In genomic region chr19:33392341-33393285, GRCh38 we compare ENCODE assay signal across 1 cellular context.
A peak's percentile ranks its signal among the peaks of the same experiment; 100 is the strongest.
TF ChIP-seq lines count a peak whose summit lies in the region.

No MANE protein-coding gene starts in this region.

TF ChIP-seq in HepG2, 621 proteins besides CTCF, POLR2A, EP300 and RAD21 (continued from another document and continues in another):
- TF ChIP-seq ZNF414 (CRISPR knock-in tag; IDR thresholded peaks at IDR 0.05) (peak; percentile 99), NFKBIZ (CRISPR knock-in tag; IDR thresholded peaks at IDR 0.05) (peak; percentile 98), RBAK (CRISPR knock-in tag; IDR thresholded peaks at IDR 0.05) (peak; percentile 99), AGO1 (IDR thresholded peaks at IDR 0.05; ENCODE audit: low read depth, low read length, poor library complexity, severe bottlenecking) (peak; percentile 84), ZNF20 (CRISPR knock-in tag; IDR thresholded peaks at IDR 0.05) (peak; percentile 92), JDP2 (CRISPR knock-in tag; IDR thresholded peaks at IDR 0.05; ENCODE audit: borderline replicate concordance) (peak; percentile 95; the same call in 1 of the 2 replicates), PLSCR1 (CRISPR knock-in tag; IDR thresholded peaks at IDR 0.05; ENCODE audit: borderline replicate concordance) (peak; percentile 96), KDM6A (CRISPR knock-in tag; IDR thresholded peaks at IDR 0.05; ENCODE audit: low read depth) (peak; percentile 81; the same call in 1 of the 2 replicates), KMT2A (CRISPR knock-in tag; IDR thresholded peaks at IDR 0.05) (peak; percentile 70; the same call in 1 of the 2 replicates), NFIC (IDR thresholded peaks at IDR 0.05; ENCODE audit: low read length) (0 out of 2 replicates have a peak, but pooled peaks have one; percentile 64), ZNF556 (CRISPR knock-in tag; IDR thresholded peaks at IDR 0.05; ENCODE audit: borderline replicate concordance) (peak; percentile 94), ETV5 (CRISPR knock-in tag; IDR thresholded peaks at IDR 0.05; ENCODE audit: borderline replicate concordance) (no peak; the same call in 1 of the 2 replicates), ZNF609 (CRISPR knock-in tag; IDR thresholded peaks at IDR 0.05; ENCODE audit: borderline replicate concordance) (peak; percentile 95), ZNF496 (CRISPR knock-in tag; IDR thresholded peaks at IDR 0.05; ENCODE audit: insufficient replicate concordance) (no peak), ZNF570 (CRISPR knock-in tag; IDR thresholded peaks at IDR 0.05; ENCODE audit: borderline replicate concordance) (peak; percentile 98), ZNF672 (CRISPR knock-in tag; IDR thresholded peaks at IDR 0.05) (peak; percentile 76; the same call in 1 of the 2 replicates), DMAP1 (CRISPR knock-in tag; IDR thresholded peaks at IDR 0.05) (peak; percentile 98), GABPB1 (CRISPR knock-in tag; IDR thresholded peaks at IDR 0.05) (peak; percentile 89), ELF1 (CRISPR knock-in tag; IDR thresholded peaks at IDR 0.05) (peak; percentile 48), ZNF577 (CRISPR knock-in tag; IDR thresholded peaks at IDR 0.05; ENCODE audit: borderline replicate concordance, low read depth) (0 out of 2 replicates have a peak, but pooled peaks have one; percentile 94), ASH2L (IDR thresholded peaks at IDR 0.05; ENCODE audit: insufficient read length, low read depth, low read length) (peak; percentile 62), SMAD9 (CRISPR knock-in tag; IDR thresholded peaks at IDR 0.05) (peak; percentile 95), NR3C1 (CRISPR knock-in tag; IDR thresholded peaks at IDR 0.05) (0 out of 2 replicates have a peak, but pooled peaks have one; percentile 44), ARNT2 (CRISPR knock-in tag; IDR thresholded peaks at IDR 0.05; ENCODE audit: low read depth) (peak; percentile 100), ZNF317 (CRISPR knock-in tag; IDR thresholded peaks at IDR 0.05) (peak; percentile 94), SOX6 (IDR thresholded peaks at IDR 0.05) (no peak), SOX6 (CRISPR knock-in tag; IDR thresholded peaks at IDR 0.05) (peak; percentile 96), GATAD1 (CRISPR knock-in tag; IDR thresholded peaks at IDR 0.05) (peak; percentile 57; the same call in 1 of the 2 replicates), CHCHD3 (CRISPR knock-in tag; IDR thresholded peaks at IDR 0.05) (peak; percentile 98), HOXA9 (CRISPR knock-in tag; IDR thresholded peaks at IDR 0.05; ENCODE audit: borderline replicate concordance) (peak; percentile 98), FOXM1 (CRISPR knock-in tag; IDR thresholded peaks at IDR 0.05) (no peak; the same call in 1 of the 2 replicates), ADNP (CRISPR knock-in tag; IDR thresholded peaks at IDR 0.05) (peak; percentile 74), CBX1 (IDR thresholded peaks at IDR 0.05; ENCODE audit: low read depth) (peak; percentile 77), HES4 (CRISPR knock-in tag; IDR thresholded peaks at IDR 0.05; ENCODE audit: borderline replicate concordance) (peak; percentile 99), CREBL2 (CRISPR knock-in tag; IDR thresholded peaks at IDR 0.05; ENCODE audit: borderline replicate concordance) (peak; percentile 96; the same call in 1 of the 2 replicates), ZFP36L2 (CRISPR knock-in tag; IDR thresholded peaks at IDR 0.05) (peak; percentile 94; the same call in 1 of the 2 replicates), KDM5B (CRISPR knock-in tag; IDR thresholded peaks at IDR 0.05; ENCODE audit: borderline replicate concordance) (peak; percentile 100), FOXP1 (IDR thresholded peaks at IDR 0.05) (no peak), FOXP1 (CRISPR knock-in tag; IDR thresholded peaks at IDR 0.05) (peak; percentile 76), ZNF232 (CRISPR knock-in tag; IDR thresholded peaks at IDR 0.05; ENCODE audit: borderline replicate concordance) (peak; percentile 99), ZSCAN9 (CRISPR knock-in tag; IDR thresholded peaks at IDR 0.05; ENCODE audit: borderline replicate concordance) (peak; percentile 99), ZNF75D (CRISPR knock-in tag; IDR thresholded peaks at IDR 0.05; ENCODE audit: borderline replicate concordance) (0 out of 2 replicates have a peak, but pooled peaks have one; percentile 94), HDAC6 (IDR thresholded peaks at IDR 0.05; ENCODE audit: low read depth, low read length) (no peak), SPEN (CRISPR knock-in tag; IDR thresholded peaks at IDR 0.05; ENCODE audit: low read depth) (peak; percentile 97), PAX8 (CRISPR knock-in tag; IDR thresholded peaks at IDR 0.05; ENCODE audit: borderline replicate concordance) (peak; percentile 100; the same call in 1 of the 2 replicates), TERF1 (CRISPR knock-in tag; IDR thresholded peaks at IDR 0.05) (peak; percentile 99), SALL2 (CRISPR knock-in tag; IDR thresholded peaks at IDR 0.05) (peak; percentile 100), EZH2 (conservative IDR thresholded peaks at IDR 0.05; ENCODE audit: low read depth, low read length) (no peak), GATAD2A (CRISPR knock-in tag; IDR thresholded peaks at IDR 0.05) (peak; percentile 97), ZMAT3 (CRISPR knock-in tag; conservative IDR thresholded peaks at IDR 0.05) (peak; percentile 100), BCL6 (CRISPR knock-in tag; IDR thresholded peaks at IDR 0.05) (peak; percentile 95), ZMYM4 (CRISPR knock-in tag; IDR thresholded peaks at IDR 0.05) (peak; percentile 99), NONO (IDR thresholded peaks at IDR 0.05) (no peak), NONO (CRISPR knock-in tag; conservative IDR thresholded peaks at IDR 0.05) (peak; percentile 87), WIZ (CRISPR knock-in tag; IDR thresholded peaks at IDR 0.05) (peak; percentile 99), ZSCAN25 (CRISPR knock-in tag; IDR thresholded peaks at IDR 0.05) (peak; percentile 94), YEATS4 (CRISPR knock-in tag; IDR thresholded peaks at IDR 0.05; ENCODE audit: borderline replicate concordance) (peak; percentile 99), NAIF1 (CRISPR knock-in tag; IDR thresholded peaks at IDR 0.05; ENCODE audit: borderline replicate concordance) (peak; percentile 97), AHR (CRISPR knock-in tag; IDR thresholded peaks at IDR 0.05) (peak; percentile 94; the same call in 1 of the 2 replicates), GLMP (CRISPR knock-in tag; IDR thresholded peaks at IDR 0.05; ENCODE audit: borderline replicate concordance) (0 out of 2 replicates have a peak, but pooled peaks have one; percentile 52), TFAP4 (IDR thresholded peaks at IDR 0.05; ENCODE audit: borderline replicate concordance, low read depth) (peak; percentile 74; the same call in 1 of the 2 replicates), ZNF878 (CRISPR knock-in tag; IDR thresholded peaks at IDR 0.05) (peak; percentile 99), HNRNPUL1 (IDR thresholded peaks at IDR 0.05; ENCODE audit: low read depth, low read length) (no peak), TRIM22 (IDR thresholded peaks at IDR 0.05) (no peak), E2F2 (CRISPR knock-in tag; IDR thresholded peaks at IDR 0.05; ENCODE audit: borderline replicate concordance) (peak; percentile 99; the same call in 1 of the 2 replicates), ZNF883 (CRISPR knock-in tag; IDR thresholded peaks at IDR 0.05; ENCODE audit: not compliant biosample characterization) (peak; percentile 100), CBFB (CRISPR knock-in tag; IDR thresholded peaks at IDR 0.05) (peak; percentile 92)
